In the genomic region with DNA sequence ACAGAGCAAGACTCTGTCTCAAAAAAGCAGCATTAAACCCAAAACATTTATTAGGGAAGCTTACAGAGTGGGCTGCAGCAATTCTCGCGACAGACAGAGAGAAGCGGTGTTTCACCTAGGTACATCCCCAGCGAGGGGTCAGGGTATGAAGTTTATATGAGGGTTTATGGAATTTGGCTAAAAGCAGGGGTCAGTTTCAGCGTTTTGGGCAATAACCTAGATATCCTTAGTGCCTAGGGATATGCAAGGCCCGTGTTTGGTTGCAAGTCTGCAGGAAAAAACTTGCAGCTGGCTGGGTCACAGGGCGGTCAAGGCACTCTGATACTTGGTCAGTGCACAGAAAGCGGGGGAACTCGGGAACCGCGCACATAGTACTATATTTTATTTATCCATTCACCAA, we compare ENCODE assay signal across 8 cellular contexts. TPM values are rescaled to one million over a fixed set of nuclear protein-coding genes. Genes with fewer than 3 reads are reported as not detected.
A peak's percentile ranks its signal among the peaks of the same experiment; 100 is the strongest.
DNase-seq lines count a peak whose midpoint lies in the region; ATAC-seq and TF ChIP-seq lines count a peak whose summit lies in the region.

No MANE protein-coding gene starts in this region.

- peaks cover 21% of the 10 kb centered on the region for H3K36me3 ChIP-seq in OCI-LY3 (replicated peaks; ENCODE audit: low read depth, low read length)
- H3K36me3 ChIP-seq in duodenal mucosa (ENCODE audit: control insufficient read depth in 1 of 2, insufficient read depth in 2 of 2, low read length in 2 of 2) = peaks cover 3 to 12% of the 10 kb centered on the region in 2 donors

- H3K27me3 Mint-ChIP-seq in natural killer cell treated with Interleukin-12 subunit alpha and Interleukin-12 subunit beta and Interleukin-15 and Interleukin-18, amount 100 ng/mL, for 72 hours = no peaks in the 10 kb centered on the region

- peak overlapping the region in 1 of 2 donors; percentile 98 for H3K27ac Mint-ChIP-seq in natural killer cell treated with Interleukin-12 subunit alpha and Interleukin-12 subunit beta and Interleukin-15 and Interleukin-18, amount 100 ng/mL, for 72 hours

- H3K36me3 Mint-ChIP-seq in natural killer cell treated with Interleukin-12 subunit alpha and Interleukin-12 subunit beta and Interleukin-15 and Interleukin-18, amount 100 ng/mL, for 72 hours = peaks cover 18% of the 10 kb centered on the region

- H3K79me2 ChIP-seq in OCI-LY3 (ENCODE audit: low read length) = peaks cover 21% of the 10 kb centered on the region

- H3K9me3 Mint-ChIP-seq in natural killer cell treated with Interleukin-12 subunit alpha and Interleukin-12 subunit beta and Interleukin-15 and Interleukin-18, amount 100 ng/mL, for 72 hours = no peaks in the 10 kb centered on the region

- peaks cover 9% of the 10 kb centered on the region for H3K4me1 ChIP-seq in OCI-LY3 (ENCODE audit: low read length)
- H3K4me1 ChIP-seq in duodenal mucosa (ENCODE audit: control insufficient read depth in 1 of 2, insufficient read depth in 2 of 2, low read length in 2 of 2) = peaks cover 6 to 14% of the 10 kb centered on the region in 2 donors

- H3K9ac ChIP-seq in OCI-LY3 (ENCODE audit: low read length) (peak overlapping the region; percentile 55), duodenal mucosa (ENCODE audit: low read depth in 1 of 2, low read length in 2 of 2) (peak overlapping the region; percentile 95)

- H3K27me3 ChIP-seq in OCI-LY3 (ENCODE audit: low read depth, low read length) (no peaks in the 10 kb centered on the region), duodenal mucosa (ENCODE audit: control insufficient read depth in 1 of 2, insufficient read depth in 2 of 2, low read length in 2 of 2) (no peaks in the 10 kb centered on the region)

- H3K4me1 Mint-ChIP-seq in natural killer cell treated with Interleukin-12 subunit alpha and Interleukin-12 subunit beta and Interleukin-15 and Interleukin-18, amount 100 ng/mL, for 72 hours (ENCODE audit: low read depth in 2 of 2) = peaks cover 22 to 29% of the 10 kb centered on the region in 2 donors

- H3K27ac ChIP-seq in OCI-LY3 (ENCODE audit: low read length) (no peak overlapping the region), duodenal mucosa (ENCODE audit: low read depth, low read length) (no peak overlapping the region)

- H3K4me2 ChIP-seq in OCI-LY3 (ENCODE audit: low read length) = peak overlapping the region; percentile 57

- DNase-seq in GM12864 (ENCODE audit: low read depth) = no peak
- no peak for DNase-seq in natural killer cell treated with Interleukin-12 subunit alpha and Interleukin-12 subunit beta and Interleukin-15 and Interleukin-18, amount 100 ng/mL, for 72 hours (ENCODE audit: low spot score)
- DNase-seq in amniotic stem cell (lab: John Stamatoyannopoulos, UW) = no peak
- DNase-seq in SKM-1 treated with dmso at 0.1 percent for 144 hours (lab: John Stamatoyannopoulos, UW; ENCODE audit: unreplicated experiment) = no peak
- DNase-seq in nucleus accumbens (lab: John Stamatoyannopoulos, UW) = no peak

- no peak for TF ChIP-seq CTCF in GM12864 (IDR thresholded peaks at IDR 0.05; ENCODE audit: low read depth, low read length, missing control alignments)
- no peak for TF ChIP-seq CTCF in OCI-LY3 (IDR thresholded peaks at IDR 0.05; ENCODE audit: low read depth, low read length)

- peak overlapping the region; percentile 99 for H3K4me3 Mint-ChIP-seq in natural killer cell treated with Interleukin-12 subunit alpha and Interleukin-12 subunit beta and Interleukin-15 and Interleukin-18, amount 100 ng/mL, for 72 hours

- no peak for ATAC-seq in natural killer cell treated with Interleukin-12 subunit alpha and Interleukin-12 subunit beta and Interleukin-15 and Interleukin-18, amount 100 ng/mL, for 72 hours
- no peak for ATAC-seq in GM21447 (IDR thresholded peaks at IDR 0.05; ENCODE audit: unreplicated experiment)

- peaks cover 7% of the 10 kb centered on the region; the same call in 1 of the 2 replicates for H4K20me1 ChIP-seq in OCI-LY3 (ENCODE audit: insufficient read depth, low read length)

- H3K9me3 ChIP-seq in OCI-LY3 (ENCODE audit: insufficient read depth, low read length) (no peaks in the 10 kb centered on the region), duodenal mucosa (ENCODE audit: control insufficient read depth in 1 of 2, low read length in 2 of 2) (no peaks in the 10 kb centered on the region)

- H3K4me3 ChIP-seq in GM12864 (ENCODE audit: low read depth, low read length) = peak overlapping the region; percentile 81; the same call in 1 of the 2 replicates
- peak overlapping the region; percentile 93 for H3K4me3 ChIP-seq in OCI-LY3 (ENCODE audit: low read length)
- peak overlapping the region; percentile 98 to 99 for H3K4me3 ChIP-seq in duodenal mucosa (ENCODE audit: low read depth in 1 of 2, low read length in 2 of 2)

- no peak overlapping the region for H2AFZ ChIP-seq in OCI-LY3 (ENCODE audit: low read depth, low read length)

RNA-seq across cellular contexts. Expression of a gene that starts 0.6 kb away (rescaled TPM):
- total RNA-seq in natural killer cell treated with Interleukin-12 subunit alpha and Interleukin-12 subunit beta and Interleukin-15 and Interleukin-18, amount 100 ng/mL, for 72 hours = 10 to 100 TPM; 40.6 to 41.9 TPM

RNA-seq across cellular contexts. Expression of a gene that starts 48.1 kb away (rescaled TPM):
- 10 to 100 TPM; 55.4 to 95.2 TPM for total RNA-seq in natural killer cell treated with Interleukin-12 subunit alpha and Interleukin-12 subunit beta and Interleukin-15 and Interleukin-18, amount 100 ng/mL, for 72 hours

RNA-seq across cellular contexts. Expression of a gene that starts 48.5 kb away (rescaled TPM):
- total RNA-seq in natural killer cell treated with Interleukin-12 subunit alpha and Interleukin-12 subunit beta and Interleukin-15 and Interleukin-18, amount 100 ng/mL, for 72 hours = 100 to 1,000 TPM; 243 to 260 TPM
